16 cellular contexts compared by ENCODE assay signal in the genomic region with DNA sequence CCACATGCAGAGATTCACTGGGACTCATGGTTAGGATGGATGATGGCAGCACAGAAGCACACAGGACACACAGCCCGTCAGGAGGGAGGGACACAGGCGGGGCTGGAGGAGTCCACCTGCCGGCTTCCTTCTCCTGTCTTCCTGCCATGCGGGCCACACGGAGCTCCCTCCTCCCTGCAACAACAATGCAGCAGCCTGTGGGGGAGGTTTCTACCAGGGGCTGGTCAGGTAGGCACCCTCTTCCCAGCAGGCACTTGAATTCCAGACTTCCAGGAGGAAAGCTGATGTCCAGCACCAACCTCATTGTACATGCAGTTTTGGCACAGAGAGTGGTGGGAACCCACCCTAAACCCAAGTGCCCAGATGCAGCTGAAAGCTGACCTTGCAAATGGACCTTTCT.
DNase-seq lines count a peak whose midpoint lies in the region; ATAC-seq and TF ChIP-seq lines count a peak whose summit lies in the region.
"Had no signal": no experiment of that assay in that cellular context is flagged by ENCODE, and none has a peak within 500 bp of the region (broad histone marks: within the 10 kb centered on the region; RNA-seq: fewer than 3 reads in every experiment).

No MANE protein-coding gene starts in this region.

- H2AK5ac ChIP-seq in IMR-90 (ENCODE audit: low read depth, low read length), result no peak overlapping the region

- TF ChIP-seq CTCF in IMR-90 (conservative IDR thresholded peaks at IDR 0.05; ENCODE audit: low read depth, low read length) (no peak), breast epithelium (IDR thresholded peaks at IDR 0.05) (no peak), SK-N-SH (IDR thresholded peaks at IDR 0.05) (no peak)

- intact Hi-C loops in IMR-90 (cut with micrococcal nuclease), result no loop called here
- intact Hi-C loops in breast epithelium (cut with DNase I; ENCODE audit: low total_unique reads), result no loop called here

- no peaks in the 10 kb centered on the region for H3K79me1 ChIP-seq in IMR-90 (ENCODE audit: low read depth in 1 of 2, low read length in 2 of 2)

- H3K27ac ChIP-seq in IMR-90 (ENCODE audit: insufficient read depth, low read length), result no peak overlapping the region
- no peak overlapping the region for H3K27ac ChIP-seq in breast epithelium
- no peak overlapping the region for H3K27ac ChIP-seq in SK-N-SH (ENCODE audit: low read depth in 2 of 2, low read length in 1 of 2)
- H3K27ac ChIP-seq: 22Rv1, A549, C4-2B, GM23248 had no signal

- H3K27ac Mint-ChIP-seq in activated naive CD8-positive, alpha-beta T cell treated with anti-CD3 and anti-CD28 coated beads, Interleukin-2, amount 50 U/mL, for 24 hours, result no peak overlapping the region
- H3K27ac Mint-ChIP-seq in activated naive CD8-positive, alpha-beta T cell treated with anti-CD3 and anti-CD28 coated beads for 36 hours, result no peak overlapping the region
- H3K27ac Mint-ChIP-seq: CD4-positive, alpha-beta T cell had no signal

- no peak overlapping the region for H2BK15ac ChIP-seq in IMR-90 (ENCODE audit: low read depth, low read length)

- H4K8ac ChIP-seq in IMR-90 (ENCODE audit: low read depth in 2 of 2, low read length in 2 of 2), result no peak overlapping the region

- H3K4me3 Mint-ChIP-seq in activated naive CD8-positive, alpha-beta T cell treated with anti-CD3 and anti-CD28 coated beads, Interleukin-2, amount 50 U/mL, for 24 hours, result no peak overlapping the region
- H3K4me3 Mint-ChIP-seq in activated naive CD8-positive, alpha-beta T cell treated with anti-CD3 and anti-CD28 coated beads for 36 hours, result no peak overlapping the region
- H3K4me3 Mint-ChIP-seq: CD4-positive, alpha-beta T cell had no signal

- no peaks in the 10 kb centered on the region for H3K9me2 ChIP-seq in SK-N-SH

- no peaks in the 10 kb centered on the region for H3K4me1 Mint-ChIP-seq in activated naive CD8-positive, alpha-beta T cell treated with anti-CD3 and anti-CD28 coated beads, Interleukin-2, amount 50 U/mL, for 24 hours
- H3K4me1 Mint-ChIP-seq in activated naive CD8-positive, alpha-beta T cell treated with anti-CD3 and anti-CD28 coated beads for 36 hours, result no peaks in the 10 kb centered on the region

- no peaks in the 10 kb centered on the region for H3K36me3 ChIP-seq in IMR-90 (ENCODE audit: control insufficient read depth, insufficient read depth, low read length)
- no peaks in the 10 kb centered on the region for H3K36me3 ChIP-seq in breast epithelium
- H3K36me3 ChIP-seq in SK-N-SH (replicated peaks in 1 of 2; ENCODE audit: control insufficient read depth in 1 of 2, insufficient read depth in 2 of 2, low read length in 1 of 2), result no peaks in the 10 kb centered on the region

- H3K79me2 ChIP-seq in SK-N-SH (ENCODE audit: insufficient read depth), result no peaks in the 10 kb centered on the region

- H4K20me1 ChIP-seq in IMR-90 (ENCODE audit: insufficient read depth, low read length) (no peaks in the 10 kb centered on the region), SK-N-SH (ENCODE audit: insufficient read depth) (no peaks in the 10 kb centered on the region)

- no peak overlapping the region for H3K14ac ChIP-seq in IMR-90 (replicated peaks; ENCODE audit: low read depth, low read length)

- H3K9me3 Mint-ChIP-seq in activated naive CD8-positive, alpha-beta T cell treated with anti-CD3 and anti-CD28 coated beads, Interleukin-2, amount 50 U/mL, for 24 hours, result no peaks in the 10 kb centered on the region
- H3K9me3 Mint-ChIP-seq in activated naive CD8-positive, alpha-beta T cell treated with anti-CD3 and anti-CD28 coated beads for 36 hours, result no peaks in the 10 kb centered on the region
- H3K9me3 Mint-ChIP-seq: CD4-positive, alpha-beta T cell had no signal

- CTCF ChIA-PET in IMR-90 (lab: Yijun Ruan, JAX) (no interaction called here), SK-N-SH (lab: Yijun Ruan, JAX) (interaction anchor here (1.1 kb wide), 1 partner anchor 29 kb away, joined by 3 read pairs; no protein-coding TSS in a partner anchor)

- no peak overlapping the region for H3K4me3 ChIP-seq in IMR-90 (ENCODE audit: insufficient read depth, low read depth, low read length)
- no peak overlapping the region for H3K4me3 ChIP-seq in breast epithelium
- H3K4me3 ChIP-seq in SK-N-SH (ENCODE audit: low read depth in 2 of 2, low read length in 1 of 2), result no peak overlapping the region
- H3K4me3 ChIP-seq: A549, GM23248 had no signal

- no peak overlapping the region for H2BK5ac ChIP-seq in IMR-90 (ENCODE audit: low read depth, low read length, poor library complexity, severe bottlenecking)

- BruUV-seq in IMR-90 (replicated peaks; lab: Mats Ljungman, UMichigan), result no TSS peak

- TF ChIP-seq RAD21 in IMR-90 (IDR thresholded peaks at IDR 0.05; ENCODE audit: low read length), result no peak
- no peak for TF ChIP-seq RAD21 in SK-N-SH (IDR thresholded peaks at IDR 0.05; ENCODE audit: low read length)

- H3K27me3 Mint-ChIP-seq in activated naive CD8-positive, alpha-beta T cell treated with anti-CD3 and anti-CD28 coated beads, Interleukin-2, amount 50 U/mL, for 24 hours, result no peaks in the 10 kb centered on the region
- H3K27me3 Mint-ChIP-seq in activated naive CD8-positive, alpha-beta T cell treated with anti-CD3 and anti-CD28 coated beads for 36 hours, result no peaks in the 10 kb centered on the region
- H3K27me3 Mint-ChIP-seq: CD4-positive, alpha-beta T cell had no signal

- no peak for TF ChIP-seq EP300 in SK-N-SH (IDR thresholded peaks at IDR 0.05; ENCODE audit: borderline replicate concordance in 1 of 2, low read depth in 1 of 2, low read length in 1 of 2)

- H2AFZ ChIP-seq in IMR-90 (replicated peaks; ENCODE audit: low read length, poor library complexity) (no peak overlapping the region), SK-N-SH (ENCODE audit: low read depth) (no peak overlapping the region)
- H2AFZ ChIP-seq: GM23248 had no signal

- H3K4ac ChIP-seq in IMR-90 (ENCODE audit: low read depth, low read length), result no peak overlapping the region

- no peak for DNase-seq in activated naive CD8-positive, alpha-beta T cell treated with anti-CD3 and anti-CD28 coated beads, Interleukin-2, amount 50 U/mL, for 24 hours
- no peak for DNase-seq in activated naive CD8-positive, alpha-beta T cell treated with anti-CD3 and anti-CD28 coated beads for 36 hours
- DNase-seq in IMR-90 (no peak), left kidney (ENCODE audit: low read depth, low spot score) (peak; percentile 28), breast epithelium (ENCODE audit: low spot score in 2 of 2) (no peak), SK-N-SH (no peak)
- DNase-seq: AML-193; Caco-2; CD4-positive, alpha-beta T cell; GDM1; GM23248; HCEC 1CT had no signal

- H2BK120ac ChIP-seq in IMR-90 (ENCODE audit: low read depth, low read length), result no peak overlapping the region

- no peak overlapping the region for H3K18ac ChIP-seq in IMR-90 (ENCODE audit: low read depth, low read length)

- no peak for TF ChIP-seq POLR2A in IMR-90 (IDR thresholded peaks at IDR 0.05; ENCODE audit: low read depth, low read length)
- no peak for TF ChIP-seq POLR2A in breast epithelium (IDR thresholded peaks at IDR 0.05)

- in situ Hi-C loops in IMR-90 (cut with MboI; ENCODE audit: low sequenced_read_pairs), result no loop called here

- no CpG with 5 or more reads among the region's 5 CpGs for WGBS in IMR-90 (ENCODE audit: extremely low coverage in 2 of 2, insufficient read length in 1 of 2), 2 experiments
- 38% methylated on average over 4 of the region's 5 CpGs for WGBS in SK-N-SH (ENCODE audit: low lambda C conversion rate)

- H3K23ac ChIP-seq in IMR-90 (ENCODE audit: low read depth, low read length), result no peak overlapping the region

- H2AK9ac ChIP-seq in IMR-90 (replicated peaks; ENCODE audit: low read depth, low read length, poor library complexity), result peak overlapping the region; percentile 37

- no peaks in the 10 kb centered on the region for H3F3A ChIP-seq in SK-N-SH (replicated peaks; ENCODE audit: insufficient read depth)

- H3K9me3 ChIP-seq in IMR-90 (ENCODE audit: control insufficient read depth, insufficient read depth, low read length), result peaks cover 70% of the 10 kb centered on the region
- H3K9me3 ChIP-seq in breast epithelium, result no peaks in the 10 kb centered on the region
- H3K9me3 ChIP-seq in SK-N-SH, result no peaks in the 10 kb centered on the region
- H3K9me3 ChIP-seq: A549, Caco-2 had no signal

- H3K4me2 ChIP-seq in IMR-90 (ENCODE audit: low read depth, low read length) (no peak overlapping the region), SK-N-SH (no peak overlapping the region)
- H3K4me2 ChIP-seq: A549 had no signal

- dilution Hi-C loops in IMR-90 (cut with HindIII; ENCODE audit: low sequenced_read_pairs, unreplicated experiment), result no loop called here

- no peak overlapping the region for H4K5ac ChIP-seq in IMR-90 (ENCODE audit: low read depth, low read length)

- H2BK20ac ChIP-seq in IMR-90 (ENCODE audit: low read depth, low read length), result no peak overlapping the region

- H3K27me3 ChIP-seq in IMR-90 (ENCODE audit: control insufficient read depth, insufficient read depth, low read length), result no peaks in the 10 kb centered on the region
- H3K27me3 ChIP-seq in breast epithelium, result peaks cover 0 to 25% of the 10 kb centered on the region in 2 donors
- H3K27me3 ChIP-seq in SK-N-SH (ENCODE audit: insufficient read depth), result no peaks in the 10 kb centered on the region

- H3K9me1 ChIP-seq in IMR-90 (ENCODE audit: insufficient read depth, low read length), result no peaks in the 10 kb centered on the region

- H3K36me3 Mint-ChIP-seq in activated naive CD8-positive, alpha-beta T cell treated with anti-CD3 and anti-CD28 coated beads, Interleukin-2, amount 50 U/mL, for 24 hours (ENCODE audit: low read depth), result no peaks in the 10 kb centered on the region
- no peaks in the 10 kb centered on the region for H3K36me3 Mint-ChIP-seq in activated naive CD8-positive, alpha-beta T cell treated with anti-CD3 and anti-CD28 coated beads for 36 hours

- H3K4me1 ChIP-seq in IMR-90 (ENCODE audit: control insufficient read depth, insufficient read depth, low read length) (no peaks in the 10 kb centered on the region), breast epithelium (no peaks in the 10 kb centered on the region), SK-N-SH (ENCODE audit: control insufficient read depth in 1 of 2, insufficient read depth in 2 of 2, low read depth in 1 of 2, low read length in 1 of 2) (no peaks in the 10 kb centered on the region)
- H3K4me1 ChIP-seq: A549, Caco-2 had no signal

- no peak overlapping the region for H4K91ac ChIP-seq in IMR-90 (ENCODE audit: insufficient read depth, low read depth, low read length)

- POLR2A ChIA-PET in IMR-90 (lab: Charles Lee; ENCODE audit: unreplicated experiment) (no interaction called here), SK-N-SH (lab: Yijun Ruan, JAX) (no interaction called here)

- ATAC-seq in activated naive CD8-positive, alpha-beta T cell treated with anti-CD3 and anti-CD28 coated beads, Interleukin-2, amount 50 U/mL, for 24 hours, result peak; percentile 14
- no peak for ATAC-seq in IMR-90 (ENCODE audit: low read depth)
- ATAC-seq in HG02970 (IDR thresholded peaks at IDR 0.05; ENCODE audit: low FRiP score, unreplicated experiment), result no peak
- ATAC-seq: A549 had no signal

- no peak overlapping the region for H3K56ac ChIP-seq in IMR-90 (ENCODE audit: extremely low read depth, insufficient read depth, low read length)

- H3K9ac ChIP-seq in IMR-90 (ENCODE audit: low read depth, low read length), result no peak overlapping the region
- H3K9ac ChIP-seq in SK-N-SH, result no peak overlapping the region
- H3K9ac ChIP-seq: GM23248 had no signal

TF ChIP-seq in IMR-90, 13 proteins besides CTCF, POLR2A, EP300 and RAD21:
- TF ChIP-seq MAZ (IDR thresholded peaks at IDR 0.05; ENCODE audit: borderline replicate concordance, low read depth, low read length), result no peak

TF ChIP-seq in SK-N-SH, 30 proteins besides CTCF, POLR2A, EP300 and RAD21 (continues in another document):
- TF ChIP-seq NRF1 (IDR thresholded peaks at IDR 0.05; ENCODE audit: low read depth, low read length), result no peak
